In the genomic region with DNA sequence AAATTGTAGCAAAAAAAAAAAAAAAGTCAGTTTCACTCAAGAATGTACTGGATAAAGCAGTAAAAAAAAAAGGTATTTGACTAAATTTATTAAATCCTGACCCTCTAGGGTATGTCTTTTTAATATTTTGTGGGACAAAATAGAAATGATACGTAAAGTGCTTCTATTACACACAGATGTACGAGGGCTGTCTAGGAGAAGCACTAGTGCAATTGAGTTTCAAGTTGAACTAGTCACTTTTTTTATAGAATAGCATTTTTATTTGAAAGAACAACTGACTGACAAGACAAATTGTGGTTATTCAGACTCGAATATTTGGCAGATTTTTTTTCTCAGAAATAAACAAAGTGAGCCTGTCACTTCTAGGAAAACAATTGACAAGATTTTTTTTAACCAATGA, we compare ENCODE assay signal across 19 cellular contexts. TPM values are rescaled to one million over a fixed set of nuclear protein-coding genes. Genes with fewer than 3 reads are reported as not detected.
A peak's percentile ranks its signal among the peaks of the same experiment; 100 is the strongest.
DNase-seq lines count a peak whose midpoint lies in the region; ATAC-seq and TF ChIP-seq lines count a peak whose summit lies in the region.
"Had no signal": no experiment of that assay in that cellular context is flagged by ENCODE, and none has a peak within 500 bp of the region (broad histone marks: within the 10 kb centered on the region; RNA-seq: fewer than 3 reads in every experiment).

No MANE protein-coding gene starts in this region.

- intact Hi-C loops in dorsolateral prefrontal cortex (cut with DNase I) = loop anchor here (5.0 to 10.0 kb wide), 2 partner anchors 159 to 221 kb away; no protein-coding TSS in a partner anchor

- TF ChIP-seq CTCF in OCI-LY1 (IDR thresholded peaks at IDR 0.05; ENCODE audit: low read length) = no peak
- TF ChIP-seq CTCF in dorsolateral prefrontal cortex (IDR thresholded peaks at IDR 0.05 in 54 of 56, conservative IDR thresholded peaks at IDR 0.05 in 2 of 56; ENCODE audit: low read depth in 1 of 56, partially characterized antibody in 56 of 56) = peak in 1 of 56 donors; percentile 3

- H3K4me1 ChIP-seq in OCI-LY1 (ENCODE audit: insufficient read depth, low read length, severe bottlenecking) = peaks cover 69% of the 10 kb centered on the region

- no peaks in the 10 kb centered on the region for H4K20me1 ChIP-seq in OCI-LY1 (ENCODE audit: insufficient read depth, low read length)
- H4K20me1 ChIP-seq: BLaER1 treated with 17β-estradiol and CSF1 and Interleukin-3, amounts not matched to agents 10 nM and 100 nM had no signal

- H3K27ac ChIP-seq in OCI-LY1 (ENCODE audit: low read depth, low read length, poor library complexity, severe bottlenecking) (peak overlapping the region; percentile 91), dorsolateral prefrontal cortex (peak overlapping the region in 31 of 59 donors; percentile 2 to 99 (median 93))
- H3K27ac ChIP-seq: BLaER1 treated with 17β-estradiol and CSF1 and Interleukin-3, amounts not matched to agents 10 nM and 100 nM had no signal

- H3K36me3 ChIP-seq in OCI-LY1 (ENCODE audit: insufficient read depth, low read length) = no peaks in the 10 kb centered on the region
- H3K36me3 ChIP-seq: BLaER1 treated with 17β-estradiol and CSF1 and Interleukin-3, amounts not matched to agents 10 nM and 100 nM had no signal

- no peaks in the 10 kb centered on the region; the same call in 1 of the 2 replicates for H3F3A ChIP-seq in OCI-LY1 (ENCODE audit: insufficient read depth, low read length)

- peak overlapping the region; percentile 8; the same call in 1 of the 2 replicates for H3K4me2 ChIP-seq in OCI-LY1 (ENCODE audit: low read length)

- H3K4me3 ChIP-seq in OCI-LY1 (ENCODE audit: low read depth, low read length, poor library complexity, severe bottlenecking) = no peak overlapping the region
- H3K4me3 ChIP-seq in dorsolateral prefrontal cortex = peak overlapping the region in 3 of 59 donors; percentile 5 to 31 (median 16)
- H3K4me3 ChIP-seq: BLaER1 treated with 17β-estradiol and CSF1 and Interleukin-3, amounts not matched to agents 10 nM and 100 nM had no signal

- no peak for ATAC-seq in GM19035 (IDR thresholded peaks at IDR 0.05; ENCODE audit: unreplicated experiment)
- no peak for ATAC-seq in stimulated activated naive CD8-positive, alpha-beta T cell treated with anti-CD3 and anti-CD28 coated beads, Interleukin-15, amount 100 ng/mL, for 72 hours
- ATAC-seq: CD8-positive, alpha-beta T cell; HCT116; HepG2 had no signal

- peaks cover 17% of the 10 kb centered on the region for H3K27me3 Mint-ChIP-seq in stimulated activated naive CD8-positive, alpha-beta T cell treated with anti-CD3 and anti-CD28 coated beads, Interleukin-15, amount 100 ng/mL, for 72 hours
- H3K27me3 Mint-ChIP-seq: B cell had no signal

- no peak overlapping the region for H2AFZ ChIP-seq in OCI-LY1 (ENCODE audit: low read length)

- H3K9me2 ChIP-seq in OCI-LY1 (ENCODE audit: low read depth, low read length) = no peaks in the 10 kb centered on the region

- no peak overlapping the region for H3K27ac Mint-ChIP-seq in stimulated activated naive CD8-positive, alpha-beta T cell treated with anti-CD3 and anti-CD28 coated beads, Interleukin-15, amount 100 ng/mL, for 72 hours
- H3K27ac Mint-ChIP-seq: CD8-positive, alpha-beta T cell; HFFc6 had no signal

- H3K27me3 ChIP-seq in OCI-LY1 (ENCODE audit: insufficient read depth, low read length) (no peaks in the 10 kb centered on the region), dorsolateral prefrontal cortex (no peaks in the 10 kb centered on the region)

- H3K4me3 Mint-ChIP-seq in stimulated activated naive CD8-positive, alpha-beta T cell treated with anti-CD3 and anti-CD28 coated beads, Interleukin-15, amount 100 ng/mL, for 72 hours = no peak overlapping the region
- H3K4me3 Mint-ChIP-seq: B cell; CD8-positive, alpha-beta T cell; HFFc6 had no signal

- H3K4me1 Mint-ChIP-seq in stimulated activated naive CD8-positive, alpha-beta T cell treated with anti-CD3 and anti-CD28 coated beads, Interleukin-15, amount 100 ng/mL, for 72 hours = peaks cover 17% of the 10 kb centered on the region

- no peaks in the 10 kb centered on the region for H3K9me3 ChIP-seq in OCI-LY1 (ENCODE audit: low read length)
- H3K9me3 ChIP-seq: BLaER1 treated with 17β-estradiol and CSF1 and Interleukin-3, amounts not matched to agents 10 nM and 100 nM had no signal

- peak; percentile 25 for DNase-seq in NOMO-1 treated with DMSO at 0.1 percent for 48 hours (lab: John Stamatoyannopoulos, UW; ENCODE audit: unreplicated experiment)
- no peak for DNase-seq in NOMO-1 treated with dmso at 0.1 percent for 144 hours (lab: John Stamatoyannopoulos, UW; ENCODE audit: unreplicated experiment)
- DNase-seq in dorsolateral prefrontal cortex = no peak
- DNase-seq in HPDE6-E6E7 (ENCODE audit: extremely low spot score) = no peak
- no peak for DNase-seq in stimulated activated naive CD8-positive, alpha-beta T cell treated with anti-CD3 and anti-CD28 coated beads, Interleukin-15, amount 100 ng/mL, for 72 hours
- DNase-seq: Calu3; CD8-positive, alpha-beta T cell; DMS79 treated with DMSO at 0.1 percent for 48 hours; GF-D8; GOT3; H7; HFFc6 had no signal

- no peaks in the 10 kb centered on the region for H3K79me2 ChIP-seq in OCI-LY1 (ENCODE audit: insufficient read depth, low read length)

- H3K9ac ChIP-seq in OCI-LY1 (ENCODE audit: low read length) = no peak overlapping the region
- H3K9ac ChIP-seq: BLaER1 treated with 17β-estradiol and CSF1 and Interleukin-3, amounts not matched to agents 10 nM and 100 nM had no signal

- H3K9me3 Mint-ChIP-seq in stimulated activated naive CD8-positive, alpha-beta T cell treated with anti-CD3 and anti-CD28 coated beads, Interleukin-15, amount 100 ng/mL, for 72 hours = no peaks in the 10 kb centered on the region
- H3K9me3 Mint-ChIP-seq: CD8-positive, alpha-beta T cell; HFFc6 had no signal

RNA-seq across cellular contexts. Expression of a gene that starts 49.0 kb away (rescaled TPM):
- 1 to 10 TPM in 11 of 120 experiments, under 1 TPM in 54, not detected in 55; 0.26 to 2.7 (median 0.68) TPM for total RNA-seq in dorsolateral prefrontal cortex
- total RNA-seq: A172; B cell; Calu3; CD8-positive, alpha-beta T cell; H7; HepG2; HFFc6 had no signal
